8 cellular contexts compared by ENCODE assay signal in the genomic region with DNA sequence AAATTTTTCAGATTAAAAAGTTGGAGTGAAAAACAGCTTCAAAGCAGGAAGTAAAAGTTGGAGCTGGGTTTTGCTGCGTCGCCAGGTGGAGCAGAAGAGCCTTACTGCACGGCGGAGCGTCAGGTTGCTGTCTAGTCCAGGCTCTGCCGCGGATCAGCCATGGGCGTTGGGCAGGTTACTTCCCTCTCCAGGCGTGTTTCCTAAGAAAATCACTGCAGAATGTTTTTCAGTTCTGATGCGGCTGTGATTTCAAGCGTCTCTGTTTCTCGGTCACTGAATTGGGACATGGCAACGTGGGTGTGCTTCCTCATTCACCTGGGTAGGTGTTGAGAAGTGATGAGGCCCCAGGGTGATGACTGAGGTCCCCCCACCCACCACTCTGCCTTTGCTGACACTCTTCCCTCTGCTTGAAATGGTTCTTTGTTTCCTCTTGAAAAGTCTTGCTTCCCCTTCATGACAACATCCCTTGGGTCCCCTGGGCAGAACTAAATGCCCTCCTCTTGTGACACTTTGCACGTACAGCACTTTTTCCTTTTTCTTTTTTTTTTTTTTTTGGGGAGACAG. TPM values are rescaled to one million over a fixed set of nuclear protein-coding genes. Genes with fewer than 3 reads are reported as not detected.
A peak's percentile ranks its signal among the peaks of the same experiment; 100 is the strongest.
DNase-seq lines count a peak whose midpoint lies in the region; ATAC-seq and TF ChIP-seq lines count a peak whose summit lies in the region.

No MANE protein-coding gene starts in this region.

- H3K9me3 ChIP-seq in KOPT-K1 (ENCODE audit: insufficient read depth, low read length, poor library complexity, severe bottlenecking), result no peaks in the 10 kb centered on the region
- no peaks in the 10 kb centered on the region for H3K9me3 ChIP-seq in heart left ventricle
- H3K9me3 ChIP-seq in esophagus muscularis mucosa, result no peaks in the 10 kb centered on the region

- peaks cover 98% of the 10 kb centered on the region for H3K4me1 Mint-ChIP-seq in activated T-cell treated with anti-CD3 and anti-CD28 coated beads, Interleukin-2, amount 50 U/mL, for 4 hours (ENCODE audit: low read depth)
- peaks cover 20% of the 10 kb centered on the region for H3K4me1 Mint-ChIP-seq in mesothelial cell of epicardium

- in situ Hi-C loops in GM13976 (cut with MboI; ENCODE audit: low sequenced_read_pairs, unreplicated experiment), result no loop called here

- no peaks in the 10 kb centered on the region for H3K9me3 Mint-ChIP-seq in activated T-cell treated with anti-CD3 and anti-CD28 coated beads, Interleukin-2, amount 50 U/mL, for 4 hours
- no peaks in the 10 kb centered on the region for H3K9me3 Mint-ChIP-seq in mesothelial cell of epicardium

- WGBS in heart left ventricle, 4 donors, result 77 to 84% (median 81%) methylated on average over 14 of the region's 14 CpGs
- 76% methylated on average over 14 of the region's 14 CpGs for WGBS in esophagus muscularis mucosa

- TF ChIP-seq EP300 in esophagus muscularis mucosa (IDR thresholded peaks at IDR 0.05), result no peak

- no peaks in the 10 kb centered on the region for H3K27me3 Mint-ChIP-seq in activated T-cell treated with anti-CD3 and anti-CD28 coated beads, Interleukin-2, amount 50 U/mL, for 4 hours (ENCODE audit: low read depth)
- no peaks in the 10 kb centered on the region for H3K27me3 Mint-ChIP-seq in mesothelial cell of epicardium (ENCODE audit: low read depth)

- TF ChIP-seq CTCF in GM13976 (IDR thresholded peaks at IDR 0.05; ENCODE audit: borderline replicate concordance, control extremely low read depth, extremely low read depth, insufficient read depth, missing control alignments) (peak; percentile 64), mesothelial cell of epicardium (IDR thresholded peaks at IDR 0.05; ENCODE audit: unreplicated experiment) (no peak), heart left ventricle (IDR thresholded peaks at IDR 0.05) (no peak), esophagus muscularis mucosa (IDR thresholded peaks at IDR 0.05) (no peak)

- H3K4me3 ChIP-seq in heart left ventricle, result peak overlapping the region in 1 of 12 donors; percentile 28
- no peak overlapping the region for H3K4me3 ChIP-seq in esophagus muscularis mucosa

- peak in 1 of 2 donors; percentile 27 for ATAC-seq in activated T-cell treated with anti-CD3 and anti-CD28 coated beads, Interleukin-2, amount 50 U/mL, for 4 hours
- ATAC-seq in GM21447 (IDR thresholded peaks at IDR 0.05; ENCODE audit: unreplicated experiment), result no peak
- ATAC-seq in heart left ventricle, result no peak

- peaks cover 0 to 76% (median 15%) of the 10 kb centered on the region in 12 donors for H3K4me1 ChIP-seq in heart left ventricle
- H3K4me1 ChIP-seq in esophagus muscularis mucosa, result peaks cover 3 to 20% (median 16%) of the 10 kb centered on the region in 4 donors

- H3K4me3 Mint-ChIP-seq in activated T-cell treated with anti-CD3 and anti-CD28 coated beads, Interleukin-2, amount 50 U/mL, for 4 hours, result peak overlapping the region; percentile 81
- H3K4me3 Mint-ChIP-seq in mesothelial cell of epicardium, result no peak overlapping the region

- intact Hi-C loops in heart left ventricle (cut with DNase I), result loop anchor here in 2 of 10 donors (5.0 kb wide), 1 partner anchor 34 kb away; no protein-coding TSS in a partner anchor
- intact Hi-C loops in esophagus muscularis mucosa (cut with DNase I), result no loop called here

- peaks cover 66% of the 10 kb centered on the region for H3K36me3 ChIP-seq in KOPT-K1 (ENCODE audit: insufficient read depth, low read length)
- H3K36me3 ChIP-seq in heart left ventricle, result no peaks in the 10 kb centered on the region
- no peaks in the 10 kb centered on the region for H3K36me3 ChIP-seq in esophagus muscularis mucosa

- peak; percentile 57 for DNase-seq in GM13976 (ENCODE audit: low spot score)
- peak; percentile 56 for DNase-seq in activated T-cell treated with anti-CD3 and anti-CD28 coated beads, Interleukin-2, amount 50 U/mL, for 4 hours
- DNase-seq in mesothelial cell of epicardium (ENCODE audit: low spot score in 2 of 2, unreplicated experiment in 2 of 2), result no peak
- DNase-seq in heart left ventricle, result no peak
- no peak for DNase-seq in NCI-H2227 treated with DMSO at 0.1 percent for 48 hours (lab: John Stamatoyannopoulos, UW)
- DNase-seq in esophagus muscularis mucosa (ENCODE audit: extremely low spot score), result no peak

- H3K27ac Mint-ChIP-seq in mesothelial cell of epicardium, result peak overlapping the region; percentile 44

- H3K27ac ChIP-seq in KOPT-K1 (ENCODE audit: low read depth, low read length, poor library complexity, severe bottlenecking) (peak overlapping the region; percentile 100), heart left ventricle (peak overlapping the region in 1 of 12 donors; percentile 72), esophagus muscularis mucosa (replicated peaks in 1 of 4) (no peak overlapping the region)

- H3K27me3 ChIP-seq in heart left ventricle, result no peaks in the 10 kb centered on the region
- H3K27me3 ChIP-seq in esophagus muscularis mucosa, result no peaks in the 10 kb centered on the region

- H3K36me3 Mint-ChIP-seq in activated T-cell treated with anti-CD3 and anti-CD28 coated beads, Interleukin-2, amount 50 U/mL, for 4 hours (ENCODE audit: insufficient read depth), result peaks cover 22% of the 10 kb centered on the region
- H3K36me3 Mint-ChIP-seq in mesothelial cell of epicardium, result no peaks in the 10 kb centered on the region

- TF ChIP-seq POLR2A in heart left ventricle (IDR thresholded peaks at IDR 0.05) (no peak), esophagus muscularis mucosa (IDR thresholded peaks at IDR 0.05; ENCODE audit: low read depth) (no peak)

RNA-seq across cellular contexts. Expression of a gene that starts 7.6 kb away (rescaled TPM):
- total RNA-seq in activated T-cell treated with anti-CD3 and anti-CD28 coated beads, Interleukin-2, amount 50 U/mL, for 4 hours, result 100 to 1,000 TPM in 2 of 3 donors, 10 to 100 TPM in 1; 79.4 to 112 (median 107) TPM
- total RNA-seq in mesothelial cell of epicardium, result 244 to 250 TPM (median 244 TPM) in 3 replicates
- total RNA-seq in heart left ventricle, result 100 to 1,000 TPM in 1 of 9 donors, 10 to 100 TPM in 8; 31.7 to 116 (median 41.0) TPM
- polyA plus RNA-seq in heart left ventricle, result 10 to 100 TPM; 23.8 to 33.5 TPM
- total RNA-seq in esophagus muscularis mucosa, result 10 to 100 TPM; 27.0 to 43.9 (median 37.3) TPM

Comparison
In these comparisons a context has a peak if more than half of its experiments do, and no peak if none do; other contexts are left out.
1. DNase-seq: peak in GM13976 (single experiment) and activated T-cell treated with anti-CD3 and anti-CD28 coated beads, Interleukin-2, amount 50 U/mL, for 4 hours (single experiment); none in mesothelial cell of epicardium (0 of 2), heart left ventricle (0 of 5), NCI-H2227 treated with DMSO at 0.1 percent for 48 hours (single experiment) and esophagus muscularis mucosa (single experiment).